In the genomic region with DNA sequence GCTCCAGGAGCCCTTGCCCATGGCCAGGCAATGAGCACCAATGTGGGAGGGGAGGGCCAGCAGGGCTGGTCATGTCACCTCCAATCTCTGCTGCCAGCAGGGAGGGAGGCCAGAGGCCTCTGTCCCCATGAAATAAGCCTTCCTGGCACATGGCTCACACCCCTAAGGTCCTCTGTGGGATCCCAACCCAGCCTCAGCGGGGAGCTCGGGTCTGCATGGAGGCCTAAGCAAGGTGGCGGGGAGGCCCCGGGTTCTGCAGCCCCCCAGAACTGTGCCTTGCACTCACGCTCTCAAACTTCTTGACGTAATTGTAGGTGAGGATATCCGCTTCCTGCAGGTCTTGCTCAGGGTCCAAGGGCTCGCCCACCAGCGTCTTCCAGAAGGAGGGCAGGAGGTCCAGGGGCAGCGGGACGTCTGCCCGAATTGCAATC, we compare ENCODE assay signal across 22 cellular contexts.
"Had no signal": no experiment of that assay in that cellular context is flagged by ENCODE, and none has a peak within 500 bp of the region (broad histone marks: within the 10 kb centered on the region; RNA-seq: fewer than 3 reads in every experiment).

No MANE protein-coding gene starts in this region.

- H3K9me3 Mint-ChIP-seq: activated CD4-positive, alpha-beta T cell treated with anti-CD3 and anti-CD28 coated beads, Interleukin-2, amount 10 ng/mL, durations not matched to agents 24 days and 14 days; activated naive CD4-positive, alpha-beta T cell treated with anti-CD3 and anti-CD28 coated beads for 36 hours; activated naive CD8-positive, alpha-beta T cell treated with anti-CD3 and anti-CD28 coated beads, Interleukin-2, amount 50 U/mL, for 24 hours; brain; nephron; type B pancreatic cell had no signal

- H3K4me1 ChIP-seq: gastrocnemius medialis, stomach, testis had no signal

- H3K9me3 ChIP-seq: gastrocnemius medialis, left ventricle myocardium inferior, stomach, testis had no signal

- H3K4me1 Mint-ChIP-seq: activated naive CD8-positive, alpha-beta T cell treated with anti-CD3 and anti-CD28 coated beads, Interleukin-2, amount 50 U/mL, for 24 hours; brain; nephron had no signal

- H3K27me3 ChIP-seq: gastrocnemius medialis, stomach, testis had no signal

- H3K4me3 Mint-ChIP-seq: activated CD4-positive, alpha-beta T cell treated with anti-CD3 and anti-CD28 coated beads, Interleukin-2, amount 10 ng/mL, durations not matched to agents 24 days and 14 days; activated naive CD4-positive, alpha-beta T cell treated with anti-CD3 and anti-CD28 coated beads for 36 hours; activated naive CD8-positive, alpha-beta T cell treated with anti-CD3 and anti-CD28 coated beads, Interleukin-2, amount 50 U/mL, for 24 hours; brain; nephron; type B pancreatic cell had no signal

- H3K27ac Mint-ChIP-seq: activated CD4-positive, alpha-beta T cell treated with anti-CD3 and anti-CD28 coated beads, Interleukin-2, amount 10 ng/mL, durations not matched to agents 24 days and 14 days; activated naive CD4-positive, alpha-beta T cell treated with anti-CD3 and anti-CD28 coated beads for 36 hours; activated naive CD8-positive, alpha-beta T cell treated with anti-CD3 and anti-CD28 coated beads, Interleukin-2, amount 50 U/mL, for 24 hours; nephron; progenitor cell of endocrine pancreas; type B pancreatic cell had no signal

- ATAC-seq: activated naive CD8-positive, alpha-beta T cell treated with anti-CD3 and anti-CD28 coated beads, Interleukin-2, amount 50 U/mL, for 24 hours; gastrocnemius medialis had no signal

- H3K4me3 ChIP-seq: coronary artery, gastrocnemius medialis, left ventricle myocardium inferior, SK-N-MC, stomach, testis had no signal

- H3K27me3 Mint-ChIP-seq: activated CD4-positive, alpha-beta T cell treated with anti-CD3 and anti-CD28 coated beads, Interleukin-2, amount 10 ng/mL, durations not matched to agents 24 days and 14 days; activated naive CD8-positive, alpha-beta T cell treated with anti-CD3 and anti-CD28 coated beads, Interleukin-2, amount 50 U/mL, for 24 hours; progenitor cell of endocrine pancreas; type B pancreatic cell had no signal

- DNase-seq: activated CD4-positive, alpha-beta T cell treated with anti-CD3 and anti-CD28 coated beads, Interleukin-2, amount 10 ng/mL, durations not matched to agents 24 days and 14 days; activated CD4-positive, CD25-positive, alpha-beta regulatory T cell; activated CD8-positive, alpha-beta memory T cell treated with anti-CD3 and anti-CD28 coated beads for 24 hours; activated naive CD4-positive, alpha-beta T cell treated with anti-CD3 and anti-CD28 coated beads for 36 hours; activated naive CD8-positive, alpha-beta T cell treated with anti-CD3 and anti-CD28 coated beads, Interleukin-2, amount 50 U/mL, for 24 hours; anterior cingulate cortex; central memory CD4-positive, alpha-beta T cell; kidney glomerular epithelial cell; left ventricle myocardium inferior; mammary epithelial cell; midbrain; occipital lobe; stomach; T-helper 9 cell; testis had no signal

- H3K27ac ChIP-seq: coronary artery, gastrocnemius medialis, left ventricle myocardium inferior, SK-N-MC, stomach, testis had no signal
